9 cellular contexts compared by ENCODE assay signal in the genomic region with DNA sequence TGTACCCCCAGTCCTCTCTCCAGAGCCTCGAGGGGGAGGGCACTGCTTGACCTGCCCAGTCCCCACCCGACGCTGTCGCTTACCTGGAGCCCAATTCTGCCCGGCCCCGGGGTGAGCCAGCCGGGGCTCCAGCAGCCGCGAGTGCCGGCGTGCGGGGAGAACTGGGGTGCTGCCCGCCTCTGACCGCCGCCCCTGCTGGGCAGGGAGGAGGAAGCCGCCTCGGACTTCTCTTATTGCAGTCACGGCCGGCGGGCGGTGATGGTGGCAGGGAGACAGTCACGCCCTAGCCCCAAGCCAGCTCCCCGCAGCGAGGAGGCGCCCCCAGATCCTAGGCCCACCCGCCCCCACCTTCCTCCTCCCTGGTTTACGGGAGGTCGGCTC. TPM values are rescaled to one million over a fixed set of nuclear protein-coding genes. Genes with fewer than 3 reads are reported as not detected.
DNase-seq lines count a peak whose midpoint lies in the region; ATAC-seq and TF ChIP-seq lines count a peak whose summit lies in the region.
"Had no signal": no experiment of that assay in that cellular context is flagged by ENCODE, and none has a peak within 500 bp of the region (broad histone marks: within the 10 kb centered on the region; RNA-seq: fewer than 3 reads in every experiment).

A gene (minus strand): TSS at position 204 of the 381 bp plus-strand sequence. CDS start 11,269 bp downstream, outside the sequence.

- DNase-seq in activated CD4-positive, alpha-beta memory T cell treated with anti-CD3 and anti-CD28 coated beads, Interleukin-2, amount 10 ng/mL, durations not matched to agents 7 days and 5 days: no peak
- DNase-seq in heart left ventricle: peak; percentile 42 to 80 (median 61)
- no peak for DNase-seq in progenitor cell of endocrine pancreas (ENCODE audit: low spot score, unreplicated experiment)
- DNase-seq in Kasumi-1 (lab: John Stamatoyannopoulos, UW): no peak
- no peak for DNase-seq in GM10248 (ENCODE audit: extremely low spot score)
- DNase-seq in NCI-H524 treated with DMSO at 0.1 percent for 48 hours (lab: John Stamatoyannopoulos, UW): no peak
- DNase-seq in NCI-H748 (lab: John Stamatoyannopoulos, UW; ENCODE audit: unreplicated experiment): no peak
- DNase-seq: T-helper 9 cell had no signal

- no peaks in the 10 kb centered on the region for H4K20me1 ChIP-seq in DOHH2 (ENCODE audit: control insufficient read depth, insufficient read depth, low read depth, low read length)

- H3K27ac Mint-ChIP-seq in activated CD4-positive, alpha-beta memory T cell treated with anti-CD3 and anti-CD28 coated beads, Interleukin-2, amount 10 ng/mL, durations not matched to agents 7 days and 5 days: no peak within 1 kb of the TSS
- no peak within 1 kb of the TSS for H3K27ac Mint-ChIP-seq in progenitor cell of endocrine pancreas

- H3K4me3 ChIP-seq in DOHH2 (ENCODE audit: low read length): peak within 1 kb of the TSS; percentile 58
- H3K4me3 ChIP-seq in heart left ventricle: peak within 1 kb of the TSS; percentile 19 to 66 (median 54)

- no peak for TF ChIP-seq CTCF in DOHH2 (IDR thresholded peaks at IDR 0.05; ENCODE audit: low read depth, low read length, poor library complexity, severe bottlenecking)
- TF ChIP-seq CTCF in heart left ventricle (IDR thresholded peaks at IDR 0.05): no peak
- TF ChIP-seq CTCF in progenitor cell of endocrine pancreas (IDR thresholded peaks at IDR 0.05; ENCODE audit: unreplicated experiment): no peak
- no peak for TF ChIP-seq CTCF in GM10248 (IDR thresholded peaks at IDR 0.05; ENCODE audit: control extremely low read depth, extremely low read depth, low read depth, missing control alignments)

- peak in 2 of 4 donors; percentile 16 to 18 for ATAC-seq in heart left ventricle

- no peaks in the 10 kb centered on the region for H3K9me2 ChIP-seq in DOHH2 (replicated peaks; ENCODE audit: control insufficient read depth, low read length)

- H3K36me3 ChIP-seq in DOHH2 (ENCODE audit: control insufficient read depth, low read length) (no peaks in the 10 kb centered on the region), heart left ventricle (no peaks in the 10 kb centered on the region)

- H3K27me3 Mint-ChIP-seq in activated CD4-positive, alpha-beta memory T cell treated with anti-CD3 and anti-CD28 coated beads, Interleukin-2, amount 10 ng/mL, durations not matched to agents 7 days and 5 days: peaks cover 2% of the 10 kb centered on the region
- peaks cover 61% of the 10 kb centered on the region for H3K27me3 Mint-ChIP-seq in progenitor cell of endocrine pancreas

- H3K79me2 ChIP-seq in DOHH2 (ENCODE audit: control insufficient read depth, low read length): no peaks in the 10 kb centered on the region

- H3K4me1 Mint-ChIP-seq in activated CD4-positive, alpha-beta memory T cell treated with anti-CD3 and anti-CD28 coated beads, Interleukin-2, amount 10 ng/mL, durations not matched to agents 7 days and 5 days: peaks cover 62% of the 10 kb centered on the region
- no peaks in the 10 kb centered on the region for H3K4me1 Mint-ChIP-seq in progenitor cell of endocrine pancreas (ENCODE audit: low read depth)

- H3K9me3 ChIP-seq in DOHH2 (ENCODE audit: control insufficient read depth, insufficient read depth, low read length) (peaks cover 3% of the 10 kb centered on the region; the same call in 1 of the 2 replicates), heart left ventricle (no peaks in the 10 kb centered on the region)

- peak within 1 kb of the TSS; percentile 83 for H3K27ac ChIP-seq in DOHH2 (ENCODE audit: low read depth, low read length)
- peak within 1 kb of the TSS; percentile 80 to 92 (median 85) for H3K27ac ChIP-seq in heart left ventricle

- POLR2A ChIA-PET in activated CD4-positive, alpha-beta memory T cell treated with anti-CD3 and anti-CD28 coated beads, Interleukin-2, amount 10 ng/mL, durations not matched to agents 7 days and 5 days (lab: Charles Lee): no interaction called here
- POLR2A ChIA-PET in GM10248 (lab: Yijun Ruan, JAX): no interaction called here

- H3K27me3 ChIP-seq in DOHH2 (ENCODE audit: control insufficient read depth, low read length) (no peaks in the 10 kb centered on the region), heart left ventricle (peaks cover 0 to 5% (median 0%) of the 10 kb centered on the region in 9 donors)

- H3K4me1 ChIP-seq in DOHH2 (ENCODE audit: control insufficient read depth, low read length): peaks cover 72% of the 10 kb centered on the region
- H3K4me1 ChIP-seq in heart left ventricle: peaks cover 5 to 66% (median 40%) of the 10 kb centered on the region in 12 donors

- 40 to 74% (median 57%) methylated on average over 18 to 28 of the region's 28 CpGs for WGBS in heart left ventricle, 4 donors

- H3K4me3 Mint-ChIP-seq in activated CD4-positive, alpha-beta memory T cell treated with anti-CD3 and anti-CD28 coated beads, Interleukin-2, amount 10 ng/mL, durations not matched to agents 7 days and 5 days: peak within 1 kb of the TSS; percentile 29
- H3K4me3 Mint-ChIP-seq in progenitor cell of endocrine pancreas (ENCODE audit: low read depth): peak within 1 kb of the TSS; percentile 41

- H3K4me2 ChIP-seq in DOHH2 (ENCODE audit: low read length): peak within 1 kb of the TSS; percentile 60

- no peaks in the 10 kb centered on the region for H3K9me3 Mint-ChIP-seq in activated CD4-positive, alpha-beta memory T cell treated with anti-CD3 and anti-CD28 coated beads, Interleukin-2, amount 10 ng/mL, durations not matched to agents 7 days and 5 days
- no peaks in the 10 kb centered on the region for H3K9me3 Mint-ChIP-seq in progenitor cell of endocrine pancreas (ENCODE audit: low read depth)

- intact Hi-C loops in heart left ventricle (cut with DNase I): no loop called here

- H3F3A ChIP-seq in DOHH2 (ENCODE audit: control insufficient read depth, insufficient read depth): peaks cover 41% of the 10 kb centered on the region

- H3K36me3 Mint-ChIP-seq in activated CD4-positive, alpha-beta memory T cell treated with anti-CD3 and anti-CD28 coated beads, Interleukin-2, amount 10 ng/mL, durations not matched to agents 7 days and 5 days (ENCODE audit: low read depth): no peaks in the 10 kb centered on the region
- no peaks in the 10 kb centered on the region for H3K36me3 Mint-ChIP-seq in progenitor cell of endocrine pancreas (ENCODE audit: insufficient read depth)

- no peak for TF ChIP-seq POLR2A in heart left ventricle (IDR thresholded peaks at IDR 0.05)

- CTCF ChIA-PET in activated CD4-positive, alpha-beta memory T cell treated with anti-CD3 and anti-CD28 coated beads, Interleukin-2, amount 10 ng/mL, durations not matched to agents 7 days and 5 days (lab: Charles Lee): interaction anchor here (1.0 to 2.4 kb wide), 3 partner anchors 28 to 35 kb away, joined by 3 to 10 read pairs (median 4); no protein-coding TSS in a partner anchor
- CTCF ChIA-PET in GM10248 (lab: Yijun Ruan, JAX): interaction anchor here (1.6 kb wide), 2 partner anchors 13 to 28 kb away, joined by 3 to 7 read pairs; no protein-coding TSS in a partner anchor

RNA-seq across cellular contexts. Expression of the gene that starts here (rescaled TPM):
- total RNA-seq in activated CD4-positive, alpha-beta memory T cell treated with anti-CD3 and anti-CD28 coated beads, Interleukin-2, amount 10 ng/mL, durations not matched to agents 7 days and 5 days: not detected
- total RNA-seq in heart left ventricle (10 to 100 TPM in 3 of 9 donors, 1 to 10 TPM in 6; 1.1 to 25.9 (median 3.3) TPM), progenitor cell of endocrine pancreas (not detected in 2 replicates)
- polyA plus RNA-seq in heart left ventricle: 1 to 10 TPM; 2.8 to 7.2 TPM

Comparison
In these comparisons a context has a peak if more than half of its experiments do, and no peak if none do; other contexts are left out.
1. DNase-seq: peak in heart left ventricle (5 of 5); none in activated CD4-positive, alpha-beta memory T cell treated with anti-CD3 and anti-CD28 coated beads, Interleukin-2, amount 10 ng/mL, durations not matched to agents 7 days and 5 days (single experiment), progenitor cell of endocrine pancreas (single experiment), Kasumi-1 (0 of 2), GM10248 (single experiment), NCI-H524 treated with DMSO at 0.1 percent for 48 hours (single experiment) and NCI-H748 (single experiment).